In the genomic region with DNA sequence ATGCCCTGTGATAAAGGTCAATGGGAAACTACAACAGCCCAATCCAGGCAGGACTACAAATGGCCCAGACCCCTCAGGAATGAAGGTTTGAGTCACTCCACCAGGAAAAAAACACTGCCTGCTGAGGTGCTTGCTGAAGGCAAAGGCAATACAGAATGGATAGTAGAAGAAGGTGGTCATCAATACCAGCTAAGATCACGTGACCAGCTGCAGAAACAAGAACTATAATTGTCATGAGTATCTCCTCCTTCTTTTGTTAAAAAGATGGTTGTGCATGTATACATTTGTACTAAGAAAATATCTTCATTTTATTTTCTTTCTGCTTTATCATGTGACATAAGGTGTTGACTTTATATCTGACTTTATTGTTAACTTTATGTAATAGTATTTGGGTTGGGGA, we compare ENCODE assay signal across 7 cellular contexts.
"Had no signal": no experiment of that assay in that cellular context is flagged by ENCODE, and none has a peak within 500 bp of the region (broad histone marks: within the 10 kb centered on the region; RNA-seq: fewer than 3 reads in every experiment).

No MANE protein-coding gene starts in this region.

- DNase-seq: GDM1, GF-D8 had no signal

- FAIRE-seq: G401.6, GM12891, GM12892, GM18507, GM19239 had no signal
